ENCODE assay signal across 8 cellular contexts in genomic region chr10:27100800-27101347, GRCh38. TPM values are rescaled to one million over a fixed set of nuclear protein-coding genes. Genes with fewer than 3 reads are reported as not detected.
A peak's percentile ranks its signal among the peaks of the same experiment; 100 is the strongest.
DNase-seq lines count a peak whose midpoint lies in the region; ATAC-seq, FAIRE-seq and TF ChIP-seq lines count a peak whose summit lies in the region.

No MANE protein-coding gene starts in this region.

- no peak for TF ChIP-seq CTCF in H1 (IDR thresholded peaks at IDR 0.05; ENCODE audit: control extremely low read depth in 1 of 3, insufficient read depth in 1 of 3, low read depth in 1 of 3, low read length in 3 of 3)

- peaks cover 0 to 4% (median 0%) of the 10 kb centered on the region in 4 experiments; a peak in 2 of 7 replicates for H3K4me1 ChIP-seq in H1 (replicated peaks in 1 of 4; ENCODE audit: control insufficient read depth in 3 of 4, insufficient read depth in 4 of 4, low read length in 3 of 4)

- 0 out of 2 replicates have a peak overlapping the region, but pooled peaks have one; percentile 8 for H2BK5ac ChIP-seq in H1 (ENCODE audit: low read depth, low read length)

- H3K9ac ChIP-seq in H1 (replicated peaks in 1 of 4; ENCODE audit: extremely low read depth in 1 of 4, low read depth in 3 of 4, low read length in 3 of 4): peak overlapping the region in 2 of 4 experiments; percentile 22 to 36; a peak in 1 of 7 replicates

- H3K23ac ChIP-seq in H1 (ENCODE audit: insufficient read length): no peak overlapping the region

- no peak for TF ChIP-seq RAD21 in H1 (IDR thresholded peaks at IDR 0.05 in 1 of 2, conservative IDR thresholded peaks at IDR 0.05 in 1 of 2; ENCODE audit: low read depth in 2 of 2, low read length in 2 of 2)

- peaks cover 0 to 2% of the 10 kb centered on the region in 2 donors for H3K27me3 Mint-ChIP-seq in natural killer cell treated with Interleukin-12 subunit alpha and Interleukin-12 subunit beta and Interleukin-15 and Interleukin-18, amount 100 ng/mL, for 72 hours

- H3K56ac ChIP-seq in H1 (replicated peaks; ENCODE audit: insufficient read length, low read depth, low read length): no peak overlapping the region

- H3K79me1 ChIP-seq in H1 (ENCODE audit: low read depth, low read length): no peaks in the 10 kb centered on the region; the same call in 1 of the 2 replicates

- H3K23me2 ChIP-seq in H1 (ENCODE audit: low read depth, low read length): peaks cover 3% of the 10 kb centered on the region; the same call in 1 of the 2 replicates

- no peaks in the 10 kb centered on the region for H3K27me3 ChIP-seq in H1 (replicated peaks in 1 of 4; ENCODE audit: control insufficient read depth in 3 of 4, extremely low read depth in 1 of 4, insufficient read depth in 3 of 4, low read length in 3 of 4)

- CTCF ChIA-PET in H1 (lab: Charles Lee; ENCODE audit: partially characterized antibody): interaction anchor here (0.7 to 1.4 kb wide), 5 partner anchors 10 to 256 kb away, joined by 3 to 6 read pairs (median 4); no protein-coding TSS in a partner anchor

- peak; percentile 25 for ATAC-seq in Right ventricle myocardium inferior
- no peak for ATAC-seq in natural killer cell treated with Interleukin-12 subunit alpha and Interleukin-12 subunit beta and Interleukin-15 and Interleukin-18, amount 100 ng/mL, for 72 hours

- H3K9me3 Mint-ChIP-seq in natural killer cell treated with Interleukin-12 subunit alpha and Interleukin-12 subunit beta and Interleukin-15 and Interleukin-18, amount 100 ng/mL, for 72 hours: no peaks in the 10 kb centered on the region

- H2AFZ ChIP-seq in H1 (ENCODE audit: low read length): peak overlapping the region; percentile 93

- H3K36me3 ChIP-seq in H1 (ENCODE audit: control insufficient read depth in 2 of 4, insufficient read depth in 4 of 4, low read length in 3 of 4): no peaks in the 10 kb centered on the region; a peak in 1 of 8 replicates

- H3K27ac ChIP-seq in H1 (ENCODE audit: low read depth, low read length): no peak overlapping the region

- H3K4me3 Mint-ChIP-seq in natural killer cell treated with Interleukin-12 subunit alpha and Interleukin-12 subunit beta and Interleukin-15 and Interleukin-18, amount 100 ng/mL, for 72 hours: peak overlapping the region; percentile 93

- DNase-seq in Right ventricle myocardium inferior (ENCODE audit: missing footprints) (no peak), cardiac septum (ENCODE audit: low spot score) (no peak), T-helper 9 cell (peak; percentile 13), H1 (ENCODE audit: low read depth in 1 of 2, low spot score in 2 of 2) (no peak), GM19240 (ENCODE audit: insufficient read length, low spot score) (no peak), D341Med (ENCODE audit: low spot score) (no peak), NCI-H128 (lab: John Stamatoyannopoulos, UW; ENCODE audit: unreplicated experiment) (no peak)
- no peak for DNase-seq in natural killer cell treated with Interleukin-12 subunit alpha and Interleukin-12 subunit beta and Interleukin-15 and Interleukin-18, amount 100 ng/mL, for 72 hours (ENCODE audit: low spot score)

- H4K5ac ChIP-seq in H1 (ENCODE audit: insufficient read length, low read depth, low read length): no peak overlapping the region

- no peaks in the 10 kb centered on the region for H3K79me2 ChIP-seq in H1 (ENCODE audit: control insufficient read depth in 1 of 2, insufficient read depth in 2 of 2, low read length in 2 of 2)

- no peaks in the 10 kb centered on the region for H4K20me1 ChIP-seq in H1 (replicated peaks in 1 of 2; ENCODE audit: control insufficient read depth in 1 of 2, insufficient read depth in 2 of 2, low read length in 2 of 2)

- H4K8ac ChIP-seq in H1 (ENCODE audit: extremely low read depth, insufficient read depth, low read length): no peak overlapping the region

- 80% methylated on average over 12 of the region's 14 CpGs; no CpG with 5 or more reads in 1 of the 2 experiments for WGBS in H1 (ENCODE audit: extremely low coverage in 1 of 2, insufficient coverage in 1 of 2, insufficient read length in 1 of 2, insufficient replicate concordance in 2 of 2, low coverage in 1 of 2, low lambda C conversion rate in 2 of 2, missing lambda C conversion rate in 1 of 2), 2 experiments

- TF ChIP-seq EP300 in H1 (IDR thresholded peaks at IDR 0.05; ENCODE audit: borderline replicate concordance in 1 of 2, low read depth in 2 of 2, low read length in 2 of 2): no peak

- no peak overlapping the region for H2BK15ac ChIP-seq in H1 (ENCODE audit: low read length)

- peaks cover 4% of the 10 kb centered on the region for H3K36me3 Mint-ChIP-seq in natural killer cell treated with Interleukin-12 subunit alpha and Interleukin-12 subunit beta and Interleukin-15 and Interleukin-18, amount 100 ng/mL, for 72 hours

- peaks cover 44 to 45% of the 10 kb centered on the region in 2 donors for H3K4me1 Mint-ChIP-seq in natural killer cell treated with Interleukin-12 subunit alpha and Interleukin-12 subunit beta and Interleukin-15 and Interleukin-18, amount 100 ng/mL, for 72 hours (ENCODE audit: low read depth in 2 of 2)

- no peak overlapping the region for H2BK20ac ChIP-seq in H1 (ENCODE audit: low read length)

- POLR2A ChIA-PET in H1 (lab: Charles Lee; ENCODE audit: partially characterized antibody): interaction anchor here (1.4 to 1.6 kb wide), 3 partner anchors 9 to 49 kb away, joined by 3 to 5 read pairs (median 3); no protein-coding TSS in a partner anchor

- peak overlapping the region; percentile 66 to 95 (median 74); a peak in 6 of 8 replicates for H3K4me3 ChIP-seq in H1 (ENCODE audit: extremely low read depth in 1 of 4, insufficient read depth in 2 of 4, low read depth in 3 of 4, low read length in 4 of 4)

- peak overlapping the region; percentile 97 to 100 for H3K27ac Mint-ChIP-seq in natural killer cell treated with Interleukin-12 subunit alpha and Interleukin-12 subunit beta and Interleukin-15 and Interleukin-18, amount 100 ng/mL, for 72 hours

- TF ChIP-seq POLR2A in H1 (IDR thresholded peaks at IDR 0.05; ENCODE audit: control extremely low read depth in 1 of 2, low read depth in 2 of 2, low read length in 2 of 2): no peak

- H2BK12ac ChIP-seq in H1 (ENCODE audit: low read depth, low read length): no peak overlapping the region

- H3K4me2 ChIP-seq in H1 (ENCODE audit: insufficient read depth in 1 of 2, low read depth in 2 of 2, low read length in 2 of 2): peak overlapping the region; percentile 71 to 96

- H4K91ac ChIP-seq in H1 (replicated peaks; ENCODE audit: insufficient read length, low read length): no peak overlapping the region

- H2BK120ac ChIP-seq in H1 (replicated peaks; ENCODE audit: low read depth, low read length): no peak overlapping the region

- no peak overlapping the region for H2AK5ac ChIP-seq in H1 (ENCODE audit: low read depth, low read length)

- H3K9me3 ChIP-seq in H1 (ENCODE audit: insufficient read depth in 2 of 2, low read depth in 1 of 2, low read length in 1 of 2): no peaks in the 10 kb centered on the region

- peak overlapping the region; percentile 32; the same call in 1 of the 2 replicates for H3K18ac ChIP-seq in H1 (ENCODE audit: extremely low read depth, low read length)

- H3K4ac ChIP-seq in H1 (replicated peaks; ENCODE audit: insufficient read length, low read depth, low read length): peak overlapping the region; percentile 32

- intact Hi-C loops in Right ventricle myocardium inferior (cut with DNase I) (loop anchor here (10.0 kb wide), 1 partner anchor 54 kb away; the partner anchor contains the start of genes MASTL and YME1L1), cardiac septum (cut with DNase I) (loop anchor here (2.0 kb wide), 1 partner anchor 54 kb away; the partner anchor contains the start of genes MASTL and YME1L1)

- H3K14ac ChIP-seq in H1 (ENCODE audit: insufficient read length): no peak overlapping the region

- FAIRE-seq in H1 (lab: Jason Lieb, UNC): no peak

RNA-seq across cellular contexts. Expression of gene ANKRD26, which starts 0.6 kb away (rescaled TPM):
- total RNA-seq in Right ventricle myocardium inferior: 10.9 TPM
- 9.1 TPM for total RNA-seq in cardiac septum
- total RNA-seq in H1 (2021; fragmentation: NEBNext Ultra II Directional; extraction: Animal tissue kit (Norgen Biotek cat#: 25700)): 7.0 and 8.8 TPM in 2 replicates
- polyA plus RNA-seq in H1 (2011; rRNA removed): 0.66 and 1.3 TPM in 2 replicates
- 1.2 TPM for polyA plus RNA-seq in H1 (2011; cell fraction: cytosol; rRNA removed)
- polyA plus RNA-seq in H1 (2011; cell fraction: nucleus; rRNA removed): 1.0 TPM
- polyA plus RNA-seq in H1 (2012, experiment 1 of 2): 3.4 to 7.4 TPM (median 3.7 TPM) in 4 replicates
- polyA plus RNA-seq in H1 (2012, experiment 2 of 2): 0.18 TPM
- 12.5 TPM for polyA plus RNA-seq in H1 (2013, experiment 1 of 2)
- polyA plus RNA-seq in H1 (2013, experiment 2 of 2): 11.8 TPM
- polyA minus RNA-seq in H1 (2011; rRNA and poly(A)+ RNA removed): 1.7 and 5.8 TPM in 2 replicates
- polyA minus RNA-seq in H1 (2011; cell fraction: cytosol; rRNA and poly(A)+ RNA removed): 2.0 TPM
- polyA minus RNA-seq in H1 (2011; cell fraction: nucleus; rRNA and poly(A)+ RNA removed): 10.9 TPM
- total RNA-seq in natural killer cell treated with Interleukin-12 subunit alpha and Interleukin-12 subunit beta and Interleukin-15 and Interleukin-18, amount 100 ng/mL, for 72 hours: 10 to 100 TPM in 1 of 2 donors, 1 to 10 TPM in 1; 6.0 to 14.2 TPM

RNA-seq across cellular contexts. Expression of gene YME1L1, which starts 53.3 kb away (rescaled TPM):
- total RNA-seq in Right ventricle myocardium inferior: 91.1 TPM
- 87.4 TPM for total RNA-seq in cardiac septum
- total RNA-seq in H1 (2021; fragmentation: NEBNext Ultra II Directional; extraction: Animal tissue kit (Norgen Biotek cat#: 25700)): 118 and 120 TPM in 2 replicates
- 18.5 and 24.6 TPM in 2 replicates for polyA plus RNA-seq in H1 (2011; rRNA removed)
- 38.0 TPM for polyA plus RNA-seq in H1 (2011; cell fraction: cytosol; rRNA removed)
- polyA plus RNA-seq in H1 (2011; cell fraction: nucleus; rRNA removed): 14.9 TPM
- 50.9 to 107 TPM (median 61.3 TPM) in 4 replicates for polyA plus RNA-seq in H1 (2012, experiment 1 of 2)
- polyA plus RNA-seq in H1 (2012, experiment 2 of 2): 6.5 TPM
- polyA plus RNA-seq in H1 (2013, experiment 1 of 2): 66.0 TPM
- polyA plus RNA-seq in H1 (2013, experiment 2 of 2): 66.7 TPM
- 46.3 and 63.4 TPM in 2 replicates for polyA minus RNA-seq in H1 (2011; rRNA and poly(A)+ RNA removed)
- 56.3 TPM for polyA minus RNA-seq in H1 (2011; cell fraction: cytosol; rRNA and poly(A)+ RNA removed)
- polyA minus RNA-seq in H1 (2011; cell fraction: nucleus; rRNA and poly(A)+ RNA removed): 39.2 TPM
- total RNA-seq in natural killer cell treated with Interleukin-12 subunit alpha and Interleukin-12 subunit beta and Interleukin-15 and Interleukin-18, amount 100 ng/mL, for 72 hours: 100 to 1,000 TPM; 108 to 127 TPM

RNA-seq across cellular contexts. Expression of gene MASTL, which starts 54.3 kb away (rescaled TPM):
- 1.5 TPM for total RNA-seq in Right ventricle myocardium inferior
- 1.8 TPM for total RNA-seq in cardiac septum
- total RNA-seq in H1 (2021; fragmentation: NEBNext Ultra II Directional; extraction: Animal tissue kit (Norgen Biotek cat#: 25700)): 40.6 and 42.5 TPM in 2 replicates
- polyA plus RNA-seq in H1 (2011; rRNA removed): 9.4 and 14.9 TPM in 2 replicates
- 19.1 TPM for polyA plus RNA-seq in H1 (2011; cell fraction: cytosol; rRNA removed)
- polyA plus RNA-seq in H1 (2011; cell fraction: nucleus; rRNA removed): 9.5 TPM
- 22.4 to 37.9 TPM (median 24.9 TPM) in 4 replicates for polyA plus RNA-seq in H1 (2012, experiment 1 of 2)
- polyA plus RNA-seq in H1 (2012, experiment 2 of 2): 2.5 TPM
- 38.4 TPM for polyA plus RNA-seq in H1 (2013, experiment 1 of 2)
- 39.6 TPM for polyA plus RNA-seq in H1 (2013, experiment 2 of 2)
- 16.4 and 24.8 TPM in 2 replicates for polyA minus RNA-seq in H1 (2011; rRNA and poly(A)+ RNA removed)
- 13.1 TPM for polyA minus RNA-seq in H1 (2011; cell fraction: cytosol; rRNA and poly(A)+ RNA removed)
- 21.1 TPM for polyA minus RNA-seq in H1 (2011; cell fraction: nucleus; rRNA and poly(A)+ RNA removed)
- total RNA-seq in natural killer cell treated with Interleukin-12 subunit alpha and Interleukin-12 subunit beta and Interleukin-15 and Interleukin-18, amount 100 ng/mL, for 72 hours: 10 to 100 TPM; 23.6 to 29.1 TPM
